In the genomic region with DNA sequence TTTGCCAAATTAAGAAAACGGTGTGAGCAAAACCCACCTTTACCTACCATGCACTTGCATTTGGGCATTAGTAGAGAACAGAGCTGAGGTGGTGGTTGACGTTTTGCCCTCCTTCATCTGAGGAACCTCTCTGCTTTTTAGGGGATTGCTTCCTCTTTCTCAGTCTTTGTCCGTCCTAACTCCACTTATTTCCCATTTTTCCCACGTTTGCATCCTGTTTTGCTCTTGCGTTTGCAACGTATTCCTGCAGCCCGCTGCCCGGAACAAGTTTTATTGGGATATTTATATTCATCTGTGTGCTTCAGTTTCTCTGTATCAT, we compare ENCODE assay signal across 8 cellular contexts. TPM values are rescaled to one million over a fixed set of nuclear protein-coding genes. Genes with fewer than 3 reads are reported as not detected.
DNase-seq lines count a peak whose midpoint lies in the region; ATAC-seq and TF ChIP-seq lines count a peak whose summit lies in the region.

No MANE protein-coding gene starts in this region.

- no peak for TF ChIP-seq POLR2A in vagina (IDR thresholded peaks at IDR 0.05)

- CTCF ChIA-PET in CD4-positive, alpha-beta T cell (lab: Charles Lee) = interaction anchor here (0.7 to 2.5 kb wide), 5 partner anchors 20 to 73 kb away, joined by 3 to 8 read pairs (median 6); a partner anchor contains a TSS
- CTCF ChIA-PET in MCF 10A (lab: Yijun Ruan, JAX) = interaction anchor here (0.7 to 1.9 kb wide), 2 partner anchors 21 to 58 kb away, joined by 3 to 6 read pairs; no protein-coding TSS in a partner anchor

- no peaks in the 10 kb centered on the region for H3K27me3 Mint-ChIP-seq in CD4-positive, alpha-beta T cell
- no peaks in the 10 kb centered on the region for H3K27me3 Mint-ChIP-seq in MCF 10A (ENCODE audit: insufficient read depth, unreplicated experiment)

- TF ChIP-seq CTCF in CD4-positive, alpha-beta T cell (IDR thresholded peaks at IDR 0.05) = no peak
- TF ChIP-seq CTCF in MCF 10A (IDR thresholded peaks at IDR 0.05; ENCODE audit: unreplicated experiment) (no peak), lung (IDR thresholded peaks at IDR 0.05; ENCODE audit: control extremely low read depth, extremely low read depth) (no peak), vagina (IDR thresholded peaks at IDR 0.05) (no peak)

- H3K4me1 ChIP-seq in HUES6 (ENCODE audit: control insufficient read depth, insufficient read depth, low read length) = no peaks in the 10 kb centered on the region
- H3K4me1 ChIP-seq in lung (ENCODE audit: control insufficient read depth in 2 of 2, insufficient read depth in 2 of 2, low read length in 2 of 2) = peaks cover 5 to 16% of the 10 kb centered on the region in 2 donors
- H3K4me1 ChIP-seq in vagina = peaks cover 46% of the 10 kb centered on the region

- peak; percentile 35 for ATAC-seq in CD4-positive, alpha-beta T cell (ENCODE audit: poor library complexity)
- peak; percentile 54 for ATAC-seq in GM21515 (IDR thresholded peaks at IDR 0.05; ENCODE audit: unreplicated experiment)
- ATAC-seq in lung (ENCODE audit: insufficient read depth, low FRiP score) = peak; percentile 40

- H3K36me3 ChIP-seq in HUES6 (ENCODE audit: control insufficient read depth, insufficient read depth, low read length) = no peaks in the 10 kb centered on the region
- H3K36me3 ChIP-seq in lung (ENCODE audit: control insufficient read depth in 2 of 2, insufficient read depth in 2 of 2, low read length in 2 of 2) = no peaks in the 10 kb centered on the region
- H3K36me3 ChIP-seq in vagina = no peaks in the 10 kb centered on the region

- H3K4me3 Mint-ChIP-seq in CD4-positive, alpha-beta T cell = peak overlapping the region; percentile 99
- peak overlapping the region; percentile 98 for H3K4me3 Mint-ChIP-seq in MCF 10A (ENCODE audit: unreplicated experiment)

- DNase-seq in CD4-positive, alpha-beta T cell = no peak
- DNase-seq in MCF 10A (ENCODE audit: unreplicated experiment) (no peak), lung (ENCODE audit: low spot score) (no peak), vagina (ENCODE audit: extremely low spot score in 2 of 2) (no peak), nucleus accumbens (lab: John Stamatoyannopoulos, UW) (no peak), amygdala (lab: John Stamatoyannopoulos, UW) (no peak)

- POLR2A ChIA-PET in CD4-positive, alpha-beta T cell (lab: Charles Lee) = interaction anchor here (0.6 to 3.3 kb wide), 16 partner anchors 9 to 73 kb away, joined by 3 to 26 read pairs (median 7); a partner anchor contains a TSS
- POLR2A ChIA-PET in MCF 10A (lab: Yijun Ruan, JAX) = interaction anchor here (0.6 to 3.0 kb wide), 29 partner anchors 10 to 331 kb away, joined by 3 to 22 read pairs (median 4); a partner anchor contains a TSS

- no peaks in the 10 kb centered on the region for H3K27me3 ChIP-seq in CD4-positive, alpha-beta T cell (ENCODE audit: control insufficient read depth, insufficient read depth, low read length)
- H3K27me3 ChIP-seq in HUES6 (ENCODE audit: control insufficient read depth, insufficient read depth, low read length) (no peaks in the 10 kb centered on the region), lung (ENCODE audit: control insufficient read depth, insufficient read depth) (no peaks in the 10 kb centered on the region), vagina (no peaks in the 10 kb centered on the region)

- peak overlapping the region; percentile 100 for H3K27ac Mint-ChIP-seq in CD4-positive, alpha-beta T cell
- H3K27ac Mint-ChIP-seq in MCF 10A (ENCODE audit: low read depth, unreplicated experiment) = peak overlapping the region; percentile 100

- H3K9me3 ChIP-seq in CD4-positive, alpha-beta T cell (ENCODE audit: control insufficient read depth, low read length) = no peaks in the 10 kb centered on the region
- H3K9me3 ChIP-seq in HUES6 (ENCODE audit: control insufficient read depth, insufficient read depth, low read depth, low read length) (no peaks in the 10 kb centered on the region), lung (ENCODE audit: control insufficient read depth in 2 of 2, insufficient read depth in 1 of 2, low read length in 1 of 2) (no peaks in the 10 kb centered on the region), vagina (no peaks in the 10 kb centered on the region)

- 0 to 2% methylated on average over 8 of the region's 8 CpGs for WGBS in lung, 2 donors

- no TSS peak for BruUV-seq in MCF 10A (replicated peaks; lab: Mats Ljungman, UMichigan)

- H3K9me3 Mint-ChIP-seq in CD4-positive, alpha-beta T cell = no peaks in the 10 kb centered on the region
- no peaks in the 10 kb centered on the region for H3K9me3 Mint-ChIP-seq in MCF 10A (ENCODE audit: unreplicated experiment)

- H3K4me1 Mint-ChIP-seq in CD4-positive, alpha-beta T cell (ENCODE audit: low read depth) = peaks cover 50% of the 10 kb centered on the region
- H3K4me1 Mint-ChIP-seq in MCF 10A (ENCODE audit: insufficient read depth, unreplicated experiment) = peaks cover 20% of the 10 kb centered on the region

- peaks cover 49% of the 10 kb centered on the region for H3K36me3 Mint-ChIP-seq in CD4-positive, alpha-beta T cell (ENCODE audit: low read depth)
- peaks cover 17% of the 10 kb centered on the region for H3K36me3 Mint-ChIP-seq in MCF 10A (ENCODE audit: insufficient read depth, unreplicated experiment)

- H3K4me3 ChIP-seq in HUES6 (ENCODE audit: low read depth, low read length) (peak overlapping the region; percentile 86), lung (peak overlapping the region; percentile 53), vagina (peak overlapping the region; percentile 89 to 95)

- H3K27ac ChIP-seq in CD4-positive, alpha-beta T cell (ENCODE audit: low read depth, low read length) = peak overlapping the region; percentile 100
- H3K27ac ChIP-seq in HUES6 (ENCODE audit: low read depth, low read length) (peak overlapping the region; percentile 8; the same call in 1 of the 2 replicates), lung (ENCODE audit: low read depth in 1 of 2, low read length in 1 of 2) (peak overlapping the region; percentile 87 to 94), vagina (peak overlapping the region; percentile 97)

- intact Hi-C loops in CD4-positive, alpha-beta T cell (cut with DNase I, micrococcal nuclease) = loop anchor here (5.0 to 10.0 kb wide), 2 partner anchors 90 to 1137 kb away; a partner anchor contains a TSS
- intact Hi-C loops in MCF 10A (cut with micrococcal nuclease) = loop anchor here (5.0 kb wide), 2 partner anchors 75 to 365 kb away; a partner anchor contains a TSS
- intact Hi-C loops in vagina (cut with DNase I) = no loop called here

- peak overlapping the region; percentile 94 for H3K9ac ChIP-seq in HUES6 (ENCODE audit: low read length)

RNA-seq across cellular contexts. Expression of a gene that starts 0.4 kb away (rescaled TPM):
- 100 to 1,000 TPM; 175 to 178 TPM for total RNA-seq in CD4-positive, alpha-beta T cell
- total RNA-seq in MCF 10A (2022) (106 and 128 TPM in 2 replicates), lung (100 to 1,000 TPM; 130 to 226 TPM), vagina (150 TPM)
- 100 to 1,000 TPM in 1 of 2 donors, 10 to 100 TPM in 1; 50.1 to 125 TPM for polyA plus RNA-seq in lung

Comparison
In these comparisons a context has a peak if more than half of its experiments do, and no peak if none do; other contexts are left out.
1. H3K27ac ChIP-seq: peak in every context shown above with its lines; median percentile 100 in CD4-positive, alpha-beta T cell; 97 in vagina; 90 in lung; 8 in HUES6.